In genomic region chr15:82986442-82986780, GRCh38 we compare ENCODE assay signal across 1 cellular context.
TF ChIP-seq lines count a peak whose summit lies in the region.

No MANE protein-coding gene starts in this region.

TF ChIP-seq in IMR-90, 13 proteins besides CTCF, POLR2A, EP300 and RAD21 (continued from another document):
- TF ChIP-seq SMC3 (IDR thresholded peaks at IDR 0.05; ENCODE audit: low read depth, low read length) (no peak), USF2 (IDR thresholded peaks at IDR 0.05; ENCODE audit: low read depth, low read length) (no peak), NFE2L2 (IDR thresholded peaks at IDR 0.05; ENCODE audit: low read depth, low read length) (no peak), MAZ (IDR thresholded peaks at IDR 0.05; ENCODE audit: borderline replicate concordance, low read depth, low read length) (no peak), RCOR1 (IDR thresholded peaks at IDR 0.05; ENCODE audit: insufficient replicate concordance, low read length) (no peak), RFX5 (IDR thresholded peaks at IDR 0.05; ENCODE audit: low read depth, low read length) (no peak), MAFK (IDR thresholded peaks at IDR 0.05; ENCODE audit: low read depth, low read length) (no peak), CEBPB (IDR thresholded peaks at IDR 0.05; ENCODE audit: low read depth, low read length) (no peak)
